In genomic region chr20:34004227-34004626, GRCh38 we compare ENCODE assay signal across 1 cellular context.
TF ChIP-seq lines count a peak whose summit lies in the region.

No MANE protein-coding gene starts in this region.

TF ChIP-seq in HepG2, 621 proteins besides CTCF, POLR2A, EP300 and RAD21 (continued from another document and continues in another):
- TF ChIP-seq, protein P1, sequence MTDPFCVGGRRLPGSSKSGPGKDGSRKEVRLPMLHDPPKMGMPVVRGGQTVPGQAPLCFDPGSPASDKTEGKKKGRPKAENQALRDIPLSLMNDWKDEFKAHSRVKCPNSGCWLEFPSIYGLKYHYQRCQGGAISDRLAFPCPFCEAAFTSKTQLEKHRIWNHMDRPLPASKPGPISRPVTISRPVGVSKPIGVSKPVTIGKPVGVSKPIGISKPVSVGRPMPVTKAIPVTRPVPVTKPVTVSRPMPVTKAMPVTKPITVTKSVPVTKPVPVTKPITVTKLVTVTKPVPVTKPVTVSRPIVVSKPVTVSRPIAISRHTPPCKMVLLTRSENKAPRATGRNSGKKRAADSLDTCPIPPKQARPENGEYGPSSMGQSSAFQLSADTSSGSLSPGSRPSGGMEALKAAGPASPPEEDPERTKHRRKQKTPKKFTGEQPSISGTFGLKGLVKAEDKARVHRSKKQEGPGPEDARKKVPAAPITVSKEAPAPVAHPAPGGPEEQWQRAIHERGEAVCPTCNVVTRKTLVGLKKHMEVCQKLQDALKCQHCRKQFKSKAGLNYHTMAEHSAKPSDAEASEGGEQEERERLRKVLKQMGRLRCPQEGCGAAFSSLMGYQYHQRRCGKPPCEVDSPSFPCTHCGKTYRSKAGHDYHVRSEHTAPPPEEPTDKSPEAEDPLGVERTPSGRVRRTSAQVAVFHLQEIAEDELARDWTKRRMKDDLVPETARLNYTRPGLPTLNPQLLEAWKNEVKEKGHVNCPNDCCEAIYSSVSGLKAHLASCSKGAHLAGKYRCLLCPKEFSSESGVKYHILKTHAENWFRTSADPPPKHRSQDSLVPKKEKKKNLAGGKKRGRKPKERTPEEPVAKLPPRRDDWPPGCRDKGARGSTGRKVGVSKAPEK (CRISPR knock-in tag; IDR thresholded peaks at IDR 0.05; ENCODE audit: borderline replicate concordance) = peak; percentile 90; the same call in 1 of the 2 replicates
- TF ChIP-seq ZNF629 (CRISPR knock-in tag; conservative IDR thresholded peaks at IDR 0.05) (peak; percentile 96), UBTF (CRISPR knock-in tag; IDR thresholded peaks at IDR 0.05) (peak; percentile 16; the same call in 1 of the 2 replicates), ZNF382 (CRISPR knock-in tag; IDR thresholded peaks at IDR 0.05; ENCODE audit: borderline replicate concordance) (no peak), CEBPG (CRISPR knock-in tag; IDR thresholded peaks at IDR 0.05) (0 out of 2 replicates have a peak, but pooled peaks have one; percentile 53), RFX3 (CRISPR knock-in tag; IDR thresholded peaks at IDR 0.05) (no peak), ONECUT2 (CRISPR knock-in tag; IDR thresholded peaks at IDR 0.05) (peak; percentile 74), CAMTA2 (CRISPR knock-in tag; IDR thresholded peaks at IDR 0.05; ENCODE audit: borderline replicate concordance) (no peak), ZNF781 (CRISPR knock-in tag; IDR thresholded peaks at IDR 0.05; ENCODE audit: borderline replicate concordance, not compliant biosample characterization) (peak; percentile 56), ZNF3 (CRISPR knock-in tag; IDR thresholded peaks at IDR 0.05) (peak; percentile 36; the same call in 1 of the 2 replicates), ZNF564 (CRISPR knock-in tag; IDR thresholded peaks at IDR 0.05) (peak; percentile 20; the same call in 1 of the 2 replicates), ZNF747 (CRISPR knock-in tag; IDR thresholded peaks at IDR 0.05; ENCODE audit: borderline replicate concordance) (0 out of 2 replicates have a peak, but pooled peaks have one; percentile 9), ASH2L (IDR thresholded peaks at IDR 0.05; ENCODE audit: insufficient read length, low read depth, low read length) (no peak), SMC3 (IDR thresholded peaks at IDR 0.05; ENCODE audit: low read length) (no peak), PLSCR1 (CRISPR knock-in tag; IDR thresholded peaks at IDR 0.05; ENCODE audit: borderline replicate concordance) (no peak), ELK4 (CRISPR knock-in tag; IDR thresholded peaks at IDR 0.05; ENCODE audit: borderline replicate concordance) (no peak), ARNT2 (CRISPR knock-in tag; IDR thresholded peaks at IDR 0.05; ENCODE audit: low read depth) (0 out of 2 replicates have a peak, but pooled peaks have one; percentile 16), ZNF33B (CRISPR knock-in tag; IDR thresholded peaks at IDR 0.05) (no peak), ZNF616 (CRISPR knock-in tag; IDR thresholded peaks at IDR 0.05; ENCODE audit: low read depth) (no peak), FOSL2 (CRISPR knock-in tag; IDR thresholded peaks at IDR 0.05) (peak; percentile 21; the same call in 1 of the 2 replicates), JARID2 (CRISPR knock-in tag; IDR thresholded peaks at IDR 0.05; ENCODE audit: insufficient replicate concordance) (no peak), PITX1 (CRISPR knock-in tag; IDR thresholded peaks at IDR 0.05) (0 out of 2 replicates have a peak, but pooled peaks have one; percentile 38), ELF1 (CRISPR knock-in tag; IDR thresholded peaks at IDR 0.05) (0 out of 2 replicates have a peak, but pooled peaks have one; percentile 1), IRX3 (CRISPR knock-in tag; IDR thresholded peaks at IDR 0.05; ENCODE audit: borderline replicate concordance, low read depth) (no peak), ARID2 (CRISPR knock-in tag; IDR thresholded peaks at IDR 0.05; ENCODE audit: borderline replicate concordance) (no peak), MTF2 (CRISPR knock-in tag; IDR thresholded peaks at IDR 0.05; ENCODE audit: borderline replicate concordance) (no peak), FOXO1 (CRISPR knock-in tag; IDR thresholded peaks at IDR 0.05) (0 out of 2 replicates have a peak, but pooled peaks have one; percentile 18), ZNF652 (CRISPR knock-in tag; IDR thresholded peaks at IDR 0.05; ENCODE audit: borderline replicate concordance, low read depth) (0 out of 2 replicates have a peak, but pooled peaks have one; percentile 7), ATF1 (CRISPR knock-in tag; IDR thresholded peaks at IDR 0.05) (0 out of 2 replicates have a peak, but pooled peaks have one; percentile 9), ZBTB21 (CRISPR knock-in tag; IDR thresholded peaks at IDR 0.05) (no peak), RFXANK (CRISPR knock-in tag; IDR thresholded peaks at IDR 0.05) (peak; percentile 18; the same call in 1 of the 2 replicates), ZBTB25 (CRISPR knock-in tag; IDR thresholded peaks at IDR 0.05) (no peak), ARHGAP35 (CRISPR knock-in tag; IDR thresholded peaks at IDR 0.05; ENCODE audit: borderline replicate concordance) (no peak), ETV5 (CRISPR knock-in tag; IDR thresholded peaks at IDR 0.05; ENCODE audit: borderline replicate concordance) (no peak), MZF1 (CRISPR knock-in tag; IDR thresholded peaks at IDR 0.05; ENCODE audit: borderline replicate concordance) (0 out of 2 replicates have a peak, but pooled peaks have one; percentile 49), ZFP90 (CRISPR knock-in tag; IDR thresholded peaks at IDR 0.05; ENCODE audit: borderline replicate concordance) (0 out of 2 replicates have a peak, but pooled peaks have one; percentile 17), ZNF224 (CRISPR knock-in tag; IDR thresholded peaks at IDR 0.05) (no peak), JUND (CRISPR knock-in tag; IDR thresholded peaks at IDR 0.05) (no peak), SETDB1 (CRISPR knock-in tag; IDR thresholded peaks at IDR 0.05; ENCODE audit: borderline replicate concordance) (0 out of 2 replicates have a peak, but pooled peaks have one; percentile 12), TEAD3 (CRISPR knock-in tag; optimal IDR thresholded peaks at IDR 0.05; ENCODE audit: borderline replicate concordance) (peak; percentile 8), KAT7 (CRISPR knock-in tag; IDR thresholded peaks at IDR 0.05; ENCODE audit: borderline replicate concordance) (peak; percentile 9; the same call in 1 of the 2 replicates), HOXA5 (CRISPR knock-in tag; IDR thresholded peaks at IDR 0.05) (no peak), ZFP37 (CRISPR knock-in tag; IDR thresholded peaks at IDR 0.05; ENCODE audit: borderline replicate concordance) (no peak), MIER3 (CRISPR knock-in tag; IDR thresholded peaks at IDR 0.05; ENCODE audit: borderline replicate concordance) (no peak), SUZ12 (IDR thresholded peaks at IDR 0.05; ENCODE audit: low read depth, low read length) (no peak), RBM22 (optimal IDR thresholded peaks at IDR 0.05; ENCODE audit: low read length) (peak; percentile 67), ZSCAN12 (CRISPR knock-in tag; IDR thresholded peaks at IDR 0.05) (no peak)
- TF ChIP-seq, protein P2, sequence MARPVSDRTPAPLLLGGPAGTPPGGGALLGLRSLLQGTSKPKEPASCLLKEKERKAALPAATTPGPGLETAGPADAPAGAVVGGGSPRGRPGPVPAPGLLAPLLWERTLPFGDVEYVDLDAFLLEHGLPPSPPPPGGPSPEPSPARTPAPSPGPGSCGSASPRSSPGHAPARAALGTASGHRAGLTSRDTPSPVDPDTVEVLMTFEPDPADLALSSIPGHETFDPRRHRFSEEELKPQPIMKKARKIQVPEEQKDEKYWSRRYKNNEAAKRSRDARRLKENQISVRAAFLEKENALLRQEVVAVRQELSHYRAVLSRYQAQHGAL (CRISPR knock-in tag; IDR thresholded peaks at IDR 0.05; ENCODE audit: not compliant biosample characterization) = no peak
- TF ChIP-seq, protein P3, sequence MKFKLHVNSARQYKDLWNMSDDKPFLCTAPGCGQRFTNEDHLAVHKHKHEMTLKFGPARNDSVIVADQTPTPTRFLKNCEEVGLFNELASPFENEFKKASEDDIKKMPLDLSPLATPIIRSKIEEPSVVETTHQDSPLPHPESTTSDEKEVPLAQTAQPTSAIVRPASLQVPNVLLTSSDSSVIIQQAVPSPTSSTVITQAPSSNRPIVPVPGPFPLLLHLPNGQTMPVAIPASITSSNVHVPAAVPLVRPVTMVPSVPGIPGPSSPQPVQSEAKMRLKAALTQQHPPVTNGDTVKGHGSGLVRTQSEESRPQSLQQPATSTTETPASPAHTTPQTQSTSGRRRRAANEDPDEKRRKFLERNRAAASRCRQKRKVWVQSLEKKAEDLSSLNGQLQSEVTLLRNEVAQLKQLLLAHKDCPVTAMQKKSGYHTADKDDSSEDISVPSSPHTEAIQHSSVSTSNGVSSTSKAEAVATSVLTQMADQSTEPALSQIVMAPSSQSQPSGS (CRISPR knock-in tag; IDR thresholded peaks at IDR 0.05) = no peak; the same call in 1 of the 2 replicates
- TF ChIP-seq, protein P4, sequence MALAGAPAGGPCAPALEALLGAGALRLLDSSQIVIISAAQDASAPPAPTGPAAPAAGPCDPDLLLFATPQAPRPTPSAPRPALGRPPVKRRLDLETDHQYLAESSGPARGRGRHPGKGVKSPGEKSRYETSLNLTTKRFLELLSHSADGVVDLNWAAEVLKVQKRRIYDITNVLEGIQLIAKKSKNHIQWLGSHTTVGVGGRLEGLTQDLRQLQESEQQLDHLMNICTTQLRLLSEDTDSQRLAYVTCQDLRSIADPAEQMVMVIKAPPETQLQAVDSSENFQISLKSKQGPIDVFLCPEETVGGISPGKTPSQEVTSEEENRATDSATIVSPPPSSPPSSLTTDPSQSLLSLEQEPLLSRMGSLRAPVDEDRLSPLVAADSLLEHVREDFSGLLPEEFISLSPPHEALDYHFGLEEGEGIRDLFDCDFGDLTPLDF (CRISPR knock-in tag; IDR thresholded peaks at IDR 0.05) = no peak
- TF ChIP-seq, protein P5, sequence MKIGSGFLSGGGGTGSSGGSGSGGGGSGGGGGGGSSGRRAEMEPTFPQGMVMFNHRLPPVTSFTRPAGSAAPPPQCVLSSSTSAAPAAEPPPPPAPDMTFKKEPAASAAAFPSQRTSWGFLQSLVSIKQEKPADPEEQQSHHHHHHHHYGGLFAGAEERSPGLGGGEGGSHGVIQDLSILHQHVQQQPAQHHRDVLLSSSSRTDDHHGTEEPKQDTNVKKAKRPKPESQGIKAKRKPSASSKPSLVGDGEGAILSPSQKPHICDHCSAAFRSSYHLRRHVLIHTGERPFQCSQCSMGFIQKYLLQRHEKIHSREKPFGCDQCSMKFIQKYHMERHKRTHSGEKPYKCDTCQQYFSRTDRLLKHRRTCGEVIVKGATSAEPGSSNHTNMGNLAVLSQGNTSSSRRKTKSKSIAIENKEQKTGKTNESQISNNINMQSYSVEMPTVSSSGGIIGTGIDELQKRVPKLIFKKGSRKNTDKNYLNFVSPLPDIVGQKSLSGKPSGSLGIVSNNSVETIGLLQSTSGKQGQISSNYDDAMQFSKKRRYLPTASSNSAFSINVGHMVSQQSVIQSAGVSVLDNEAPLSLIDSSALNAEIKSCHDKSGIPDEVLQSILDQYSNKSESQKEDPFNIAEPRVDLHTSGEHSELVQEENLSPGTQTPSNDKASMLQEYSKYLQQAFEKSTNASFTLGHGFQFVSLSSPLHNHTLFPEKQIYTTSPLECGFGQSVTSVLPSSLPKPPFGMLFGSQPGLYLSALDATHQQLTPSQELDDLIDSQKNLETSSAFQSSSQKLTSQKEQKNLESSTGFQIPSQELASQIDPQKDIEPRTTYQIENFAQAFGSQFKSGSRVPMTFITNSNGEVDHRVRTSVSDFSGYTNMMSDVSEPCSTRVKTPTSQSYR (CRISPR knock-in tag; IDR thresholded peaks at IDR 0.05; ENCODE audit: borderline replicate concordance) = peak; percentile 79
- TF ChIP-seq, protein P6, sequence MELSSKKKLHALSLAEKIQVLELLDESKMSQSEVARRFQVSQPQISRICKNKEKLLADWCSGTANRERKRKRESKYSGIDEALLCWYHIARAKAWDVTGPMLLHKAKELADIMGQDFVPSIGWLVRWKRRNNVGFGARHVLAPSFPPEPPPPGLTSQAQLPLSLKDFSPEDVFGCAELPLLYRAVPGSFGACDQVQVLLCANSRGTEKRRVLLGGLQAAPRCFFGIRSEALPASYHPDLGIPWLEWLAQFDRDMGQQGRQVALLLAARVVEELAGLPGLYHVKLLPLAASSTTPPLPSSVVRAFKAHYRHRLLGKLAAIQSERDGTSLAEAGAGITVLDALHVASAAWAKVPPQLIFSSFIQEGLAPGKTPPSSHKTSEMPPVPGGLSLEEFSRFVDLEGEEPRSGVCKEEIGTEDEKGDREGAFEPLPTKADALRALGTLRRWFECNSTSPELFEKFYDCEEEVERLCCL (CRISPR knock-in tag; IDR thresholded peaks at IDR 0.05; ENCODE audit: borderline replicate concordance) = peak; percentile 87; the same call in 1 of the 2 replicates
